In the genomic region with DNA sequence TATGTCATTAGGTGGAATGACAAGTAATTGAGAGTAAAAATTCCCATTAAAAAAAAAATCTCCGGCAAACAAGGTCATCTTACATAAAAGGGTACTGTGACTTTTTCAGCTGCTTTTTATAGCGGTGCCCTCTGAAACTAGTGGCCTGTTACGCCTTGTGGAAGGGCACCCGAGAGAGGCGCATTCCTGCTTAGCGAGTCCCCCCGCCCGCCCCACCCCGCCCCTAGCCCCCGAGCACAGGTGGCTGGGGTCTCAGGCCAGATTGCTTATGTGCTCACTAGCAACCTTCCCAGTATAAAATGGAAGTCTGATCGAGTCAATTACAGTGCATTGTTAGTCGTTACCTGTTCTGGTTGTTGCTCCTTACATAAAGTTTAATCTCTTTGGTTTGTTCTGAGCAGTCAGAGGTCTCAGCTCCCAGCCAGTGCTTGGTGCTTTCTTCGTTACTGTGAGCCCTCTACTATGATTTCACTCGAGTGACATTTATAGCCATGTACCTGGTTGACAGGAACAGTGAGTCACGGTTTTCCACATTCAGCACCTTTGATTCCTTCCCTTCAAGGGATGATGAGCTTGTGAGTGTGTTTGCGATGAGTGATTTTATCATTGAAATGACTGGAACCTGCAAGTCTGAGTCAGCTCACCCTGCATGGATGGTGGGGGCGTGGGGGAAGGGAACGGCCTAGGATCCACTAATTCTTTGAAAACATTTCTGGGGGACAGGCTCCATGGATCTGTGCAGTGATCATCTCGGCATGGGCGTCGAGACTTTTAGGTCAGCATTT, we compare ENCODE assay signal across 8 cellular contexts.
A peak's percentile ranks its signal among the peaks of the same experiment; 100 is the strongest.
DNase-seq lines count a peak whose midpoint lies in the region; ATAC-seq lines count a peak whose summit lies in the region.

No MANE protein-coding gene starts in this region.

- peak; percentile 81 to 82 for ATAC-seq in activated CD4-positive, CD25-positive, alpha-beta regulatory T cell treated with anti-CD3 and anti-CD28 coated beads, Interleukin-2, amount 50 U/mL, for 24 hours
- no peak for ATAC-seq in HG02981 (IDR thresholded peaks at IDR 0.05; ENCODE audit: unreplicated experiment)

- DNase-seq in activated CD4-positive, CD25-positive, alpha-beta regulatory T cell (lab: John Stamatoyannopoulos, UW) = no peak
- peak; percentile 40 for DNase-seq in activated T-helper 9 cell treated with anti-CD3 and anti-CD28 coated beads, Interleukin-2, amount 50 U/mL, for 16 hours (ENCODE audit: low read depth)
- peak; percentile 92 for DNase-seq in kidney glomerular epithelial cell (lab: John Stamatoyannopoulos, UW)
- DNase-seq in stimulated activated CD8-positive, alpha-beta memory T cell treated with anti-CD3 and anti-CD28 coated beads, Interleukin-7, amount 100 ng/mL, for 24 hours (ENCODE audit: low read depth) = peak; percentile 49
- DNase-seq in NCI-H1105 treated with DMSO at 0.1 percent for 48 hours (lab: John Stamatoyannopoulos, UW) = no peak
- no peak for DNase-seq in NCI-H510A treated with DMSO at 0.1 percent for 48 hours (lab: John Stamatoyannopoulos, UW)

Comparison
In these comparisons a context has a peak if more than half of its experiments do, and no peak if none do; other contexts are left out.
1. DNase-seq: peak in activated T-helper 9 cell treated with anti-CD3 and anti-CD28 coated beads, Interleukin-2, amount 50 U/mL, for 16 hours (single experiment), kidney glomerular epithelial cell (single experiment) and stimulated activated CD8-positive, alpha-beta memory T cell treated with anti-CD3 and anti-CD28 coated beads, Interleukin-7, amount 100 ng/mL, for 24 hours (single experiment); none in activated CD4-positive, CD25-positive, alpha-beta regulatory T cell (0 of 4), NCI-H1105 treated with DMSO at 0.1 percent for 48 hours (single experiment) and NCI-H510A treated with DMSO at 0.1 percent for 48 hours (single experiment).